In the genomic region with DNA sequence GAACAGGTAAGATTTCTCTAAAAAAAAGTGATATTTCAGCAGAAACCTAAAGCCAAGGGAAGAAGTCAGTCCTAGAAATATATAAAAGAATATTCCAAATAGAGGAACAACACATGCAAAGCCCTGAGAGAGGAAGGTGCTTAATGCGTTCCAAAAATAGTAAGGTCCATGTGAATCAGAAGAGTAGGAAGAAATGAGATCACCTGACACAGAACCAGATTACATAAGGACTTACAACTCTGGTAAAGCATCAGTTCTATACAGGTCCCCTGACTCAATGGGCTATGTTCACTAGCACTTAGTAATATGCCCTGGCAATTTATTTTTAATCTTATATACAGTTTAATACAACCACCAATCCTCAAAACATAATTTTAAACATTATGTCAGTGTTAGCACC, we compare ENCODE assay signal across 27 cellular contexts.
"Had no signal": no experiment of that assay in that cellular context is flagged by ENCODE, and none has a peak within 500 bp of the region (broad histone marks: within the 10 kb centered on the region; RNA-seq: fewer than 3 reads in every experiment).

No MANE protein-coding gene starts in this region.

- H3K27ac ChIP-seq: brain microvascular endothelial cell, Peyer's patch, RWPE1 had no signal

- H3K4me3 ChIP-seq: K562, Peyer's patch had no signal

- H3K4me1 ChIP-seq: Peyer's patch had no signal

- H3K9me3 ChIP-seq: Peyer's patch had no signal

- H3K27me3 ChIP-seq: brain microvascular endothelial cell, Peyer's patch had no signal

- DNase-seq: activated B cell treated with CpG ODN at 0.5 μM for 24 hours; activated CD4-positive, alpha-beta T cell treated with anti-CD3 and anti-CD28 coated beads for 1 hour; activated CD4-positive, alpha-beta T cell treated with anti-CD3 and anti-CD28 coated beads, Interleukin-2, amount 10 ng/mL, durations not matched to agents 24 days and 14 days; activated CD4-positive, alpha-beta T cell treated with anti-CD3 and anti-CD28 coated beads, Interleukin-2, amount 50 U/mL, for 48 hours; activated effector memory CD4-positive, alpha-beta T cell treated with anti-CD3 and anti-CD28 coated beads, Interleukin-2, amount 50 U/mL, for 16 hours; activated naive CD4-positive, alpha-beta T cell treated with anti-CD3 and anti-CD28 coated beads for 36 hours; activated naive CD8-positive, alpha-beta T cell treated with anti-CD3 and anti-CD28 coated beads for 36 hours; activated T-cell treated with anti-CD3 and anti-CD28 coated beads, Interleukin-2, amount 50 U/mL, for 4 hours; brain microvascular endothelial cell; caudate nucleus; Karpas-422; MM.1S; NCI-H1092; NCI-H1417; NCI-H1930; NCI-H345; NCI-H510A treated with DMSO at 0.1 percent for 48 hours; NCI-H69; NK-92 treated with Interleukin-12 subunit alpha and Interleukin-12 subunit beta, amount 100 ng/mL, for 24 hours; OCI-M1; Peyer's patch; SHP77 treated with DMSO at 0.1 percent for 48 hours; T-cell; T-helper 2 cell; T1000 had no signal

- ATAC-seq: activated T-cell treated with anti-CD3 and anti-CD28 coated beads, Interleukin-2, amount 50 U/mL, for 4 hours; K562; T-cell had no signal
